In the genomic region with DNA sequence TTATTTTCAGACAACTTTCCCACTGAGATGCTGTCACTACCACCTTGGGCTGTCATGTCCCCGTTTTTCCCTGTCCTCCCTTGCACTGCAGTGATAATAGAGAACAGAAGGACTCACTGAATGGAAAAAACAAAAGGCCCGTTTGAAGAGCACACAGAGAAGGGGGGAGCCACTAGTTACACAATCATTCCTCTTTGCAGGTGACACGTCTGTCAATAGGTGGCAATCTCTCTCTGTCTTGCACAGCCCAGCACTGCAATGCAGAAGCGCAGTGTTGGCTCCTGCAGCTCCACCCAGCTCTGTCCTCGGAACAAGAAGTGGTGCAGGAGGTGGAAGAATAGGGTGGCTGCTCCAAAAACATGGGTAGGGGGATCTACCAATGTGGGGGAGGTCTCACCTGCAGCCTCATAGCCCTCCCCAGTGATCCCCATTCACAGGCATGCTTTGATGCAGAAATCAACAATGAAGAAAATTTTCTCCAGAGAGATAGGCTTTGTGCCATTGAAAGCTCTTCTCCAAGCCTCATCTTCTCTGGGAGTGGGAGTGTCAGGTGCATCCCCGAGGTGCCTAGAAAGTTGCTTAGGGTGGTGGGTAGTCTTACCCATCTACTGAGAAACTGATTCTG, we compare ENCODE assay signal across 8 cellular contexts. TPM values are rescaled to one million over a fixed set of nuclear protein-coding genes. Genes with fewer than 3 reads are reported as not detected.
A peak's percentile ranks its signal among the peaks of the same experiment; 100 is the strongest.
DNase-seq lines count a peak whose midpoint lies in the region; ATAC-seq and TF ChIP-seq lines count a peak whose summit lies in the region.

No MANE protein-coding gene starts in this region.

- TF ChIP-seq CTCF in epithelial cell of esophagus (IDR thresholded peaks at IDR 0.05; ENCODE audit: insufficient read depth, low read depth, low read length, missing control alignments), result peak; percentile 83

- CTCF ChIA-PET in activated naive CD4-positive, alpha-beta T cell treated with anti-CD3 and anti-CD28 coated beads for 36 hours (lab: Charles Lee), result interaction anchor here (0.7 to 5.1 kb wide), 10 partner anchors 18 to 376 kb away, joined by 3 to 141 read pairs (median 4); no protein-coding TSS in a partner anchor

- no peak overlapping the region for H3K4me3 ChIP-seq in epithelial cell of esophagus (ENCODE audit: low read length)
- H3K4me3 ChIP-seq in muscle layer of colon (ENCODE audit: low read depth in 1 of 2, low read length in 2 of 2), result peak overlapping the region in 1 of 2 donors; percentile 24

- no peaks in the 10 kb centered on the region for H3K27me3 Mint-ChIP-seq in activated naive CD4-positive, alpha-beta T cell treated with anti-CD3 and anti-CD28 coated beads for 36 hours (ENCODE audit: low read depth)

- intact Hi-C loops in activated naive CD4-positive, alpha-beta T cell treated with anti-CD3 and anti-CD28 coated beads for 36 hours (cut with micrococcal nuclease), result loop anchor here (1.0 to 10.0 kb wide), 2 partner anchors 376 to 1144 kb away; no protein-coding TSS in a partner anchor

- no peaks in the 10 kb centered on the region for H3K36me3 Mint-ChIP-seq in activated naive CD4-positive, alpha-beta T cell treated with anti-CD3 and anti-CD28 coated beads for 36 hours (ENCODE audit: low read depth)

- H3K9ac ChIP-seq in muscle layer of colon (ENCODE audit: low read length), result peak overlapping the region; percentile 24

- H3K4me1 ChIP-seq in muscle layer of colon (ENCODE audit: insufficient read depth, low read length), result peaks cover 77% of the 10 kb centered on the region

- H3K9me3 Mint-ChIP-seq in activated naive CD4-positive, alpha-beta T cell treated with anti-CD3 and anti-CD28 coated beads for 36 hours, result no peaks in the 10 kb centered on the region

- no peaks in the 10 kb centered on the region for H3K36me3 ChIP-seq in muscle layer of colon (ENCODE audit: insufficient read depth, low read length)

- no peak overlapping the region for H3K4me3 Mint-ChIP-seq in activated naive CD4-positive, alpha-beta T cell treated with anti-CD3 and anti-CD28 coated beads for 36 hours

- DNase-seq in activated naive CD4-positive, alpha-beta T cell treated with anti-CD3 and anti-CD28 coated beads for 36 hours, result peak; percentile 58
- no peak for DNase-seq in activated naive CD4-positive, alpha-beta T cell treated with Interleukin-2 at 50 U/mL for 16 hours
- DNase-seq in NAMALWA (ENCODE audit: low spot score) (peak; percentile 78), SK-N-DZ (ENCODE audit: low spot score) (peak; percentile 61), epithelial cell of esophagus (ENCODE audit: low read depth) (peak; percentile 75), epidermal melanocyte (ENCODE audit: insufficient read length, low spot score) (no peak)

- H3K4me1 Mint-ChIP-seq in activated naive CD4-positive, alpha-beta T cell treated with anti-CD3 and anti-CD28 coated beads for 36 hours (ENCODE audit: low read depth), result peaks cover 8% of the 10 kb centered on the region

- H3K27me3 ChIP-seq in muscle layer of colon (ENCODE audit: control insufficient read depth in 1 of 2, insufficient read depth in 2 of 2, low read length in 2 of 2), result no peaks in the 10 kb centered on the region

- ATAC-seq in HG02610 (IDR thresholded peaks at IDR 0.05; ENCODE audit: unreplicated experiment), result peak; percentile 59

- H3K9me3 ChIP-seq in muscle layer of colon (ENCODE audit: low read length), result no peaks in the 10 kb centered on the region

- H3K27ac ChIP-seq in muscle layer of colon (ENCODE audit: low read depth, low read length), result peak overlapping the region; percentile 92

- H3K27ac Mint-ChIP-seq in activated naive CD4-positive, alpha-beta T cell treated with anti-CD3 and anti-CD28 coated beads for 36 hours, result no peak overlapping the region

RNA-seq across cellular contexts. Expression of gene FSTL1, which starts 31.8 kb away (rescaled TPM):
- total RNA-seq in activated naive CD4-positive, alpha-beta T cell treated with anti-CD3 and anti-CD28 coated beads for 36 hours, result under 1 TPM in 1 of 2 experiments, not detected in 1; 0.40 TPM
- polyA plus RNA-seq in SK-N-DZ (2014; cell fraction: cytosol; rRNA removed), result 32.4 and 33.0 TPM in 2 replicates
- 16.3 and 20.3 TPM in 2 replicates for polyA plus RNA-seq in SK-N-DZ (2014; cell fraction: nucleus; rRNA removed)

Comparison
In these comparisons a context has a peak if more than half of its experiments do, and no peak if none do; other contexts are left out.
1. DNase-seq: peak in activated naive CD4-positive, alpha-beta T cell treated with anti-CD3 and anti-CD28 coated beads for 36 hours (single experiment), NAMALWA (single experiment), SK-N-DZ (single experiment) and epithelial cell of esophagus (single experiment); none in activated naive CD4-positive, alpha-beta T cell treated with Interleukin-2 at 50 U/mL for 16 hours (single experiment) and epidermal melanocyte (single experiment).